ENCODE assay signal across 11 cellular contexts in genomic region chr2:111919794-111920608, GRCh38. TPM values are rescaled to one million over a fixed set of nuclear protein-coding genes. Genes with fewer than 3 reads are reported as not detected.
DNase-seq lines count a peak whose midpoint lies in the region; ATAC-seq, FAIRE-seq and TF ChIP-seq lines count a peak whose summit lies in the region.
"Had no signal": no experiment of that assay in that cellular context is flagged by ENCODE, and none has a peak within 500 bp of the region (broad histone marks: within the 10 kb centered on the region; RNA-seq: fewer than 3 reads in every experiment).

No MANE protein-coding gene starts in this region.

- in situ Hi-C loops in GM12878 (cut with MboI): no loop called here

- H3K4me1 ChIP-seq in GM12878 (ENCODE audit: control insufficient read depth, insufficient read depth, low read length) (no peaks in the 10 kb centered on the region), smooth muscle cell (ENCODE audit: low read depth) (no peaks in the 10 kb centered on the region)

- WGBS in GM12878 (ENCODE audit: insufficient coverage, insufficient replicate concordance, low lambda C conversion rate, missing lambda C conversion rate): 72% methylated on average over 8 of the region's 8 CpGs
- WGBS in smooth muscle cell (ENCODE audit: low lambda C conversion rate): 59% methylated on average over 8 of the region's 8 CpGs

- no peak overlapping the region for H3K4me3 ChIP-seq in GM12878
- H3K4me3 ChIP-seq in smooth muscle cell: no peak overlapping the region

- no TSS peak for BruUV-seq in GM12878 (replicated peaks; lab: Mats Ljungman, UMichigan)

- TF ChIP-seq POLR2A in GM12878 (IDR thresholded peaks at IDR 0.05; ENCODE audit: low read depth, low read length): no peak

- peaks cover 12% of the 10 kb centered on the region for H3F3A ChIP-seq in smooth muscle cell (ENCODE audit: low read depth)

- SMC1A ChIA-PET in GM12878 (lab: Charles Lee; ENCODE audit: uncharacterized antibody, unreplicated experiment): interaction anchor here (0.6 to 2.3 kb wide), 5 partner anchors 8 to 82 kb away, joined by 3 to 7 read pairs (median 5); no protein-coding TSS in a partner anchor

- intact Hi-C loops in GM12878 (cut with micrococcal nuclease; ENCODE audit: unreplicated experiment): no loop called here

- ATAC-seq in GM12878 (0 out of 3 replicates have a peak, but pooled peaks have one; percentile 25), HG03280 (IDR thresholded peaks at IDR 0.05; ENCODE audit: unreplicated experiment) (no peak), HG03521 (IDR thresholded peaks at IDR 0.05; ENCODE audit: unreplicated experiment) (no peak)
- ATAC-seq: activated T-helper 17 cell treated with anti-CD3 and anti-CD28 coated beads, Interleukin-2, amount 50 U/mL, for 72 hours; effector memory CD8-positive, alpha-beta T cell had no signal

- H3K79me2 ChIP-seq in GM12878 (ENCODE audit: control insufficient read depth, insufficient read depth, low read length): no peaks in the 10 kb centered on the region
- peaks cover 39% of the 10 kb centered on the region for H3K79me2 ChIP-seq in smooth muscle cell (ENCODE audit: low read depth)

- DNase-seq in HT1080 (ENCODE audit: low read depth) (peak; percentile 34), GM12878 (ENCODE audit: low read depth, low spot score) (no peak), kidney tubule cell (ENCODE audit: low spot score) (peak; percentile 93), smooth muscle cell (lab: John Stamatoyannopoulos, UW; ENCODE audit: unreplicated experiment) (no peak), SK-N-DZ (ENCODE audit: low spot score) (no peak)
- DNase-seq in stimulated activated naive CD4-positive, alpha-beta T cell treated with Interleukin-2 at 50 U/mL for 16 hours (lab: John Stamatoyannopoulos, UW): no peak
- DNase-seq: effector memory CD8-positive, alpha-beta T cell; stimulated activated CD4-positive, alpha-beta T cell treated with anti-CD3 and anti-CD28 coated beads, Interleukin-4, amount 100 ng/mL, for 24 hours had no signal

- H3K36me3 ChIP-seq in GM12878 (ENCODE audit: control insufficient read depth in 2 of 2, insufficient read depth in 2 of 2, low read length in 1 of 2) (no peaks in the 10 kb centered on the region), smooth muscle cell (ENCODE audit: low read depth) (no peaks in the 10 kb centered on the region)

- TF ChIP-seq EP300 in GM12878 (IDR thresholded peaks at IDR 0.05; ENCODE audit: borderline replicate concordance in 1 of 2, control insufficient read depth in 1 of 2, low read depth in 2 of 2, low read length in 2 of 2): no peak

- H3K27ac ChIP-seq in GM12878 (ENCODE audit: control insufficient read depth, insufficient read depth) (no peak overlapping the region), smooth muscle cell (ENCODE audit: low read depth) (no peak overlapping the region)

- TF ChIP-seq RAD21 in GM12878 (IDR thresholded peaks at IDR 0.05; ENCODE audit: insufficient read depth, low read depth, low read length): no peak

- H2AFZ ChIP-seq in GM12878 (ENCODE audit: control insufficient read depth, low read depth, low read length) (no peak overlapping the region), smooth muscle cell (ENCODE audit: low read depth) (no peak overlapping the region)

- no peak for FAIRE-seq in GM12878 (lab: Jason Lieb, UNC)

- POLR2A ChIA-PET in GM12878 (lab: Charles Lee): interaction anchor here (0.7 kb wide), 1 partner anchor 13 kb away, joined by 3 read pairs; no protein-coding TSS in a partner anchor

- TF ChIP-seq CTCF in GM12878 (IDR thresholded peaks at IDR 0.05 in 2 of 3, conservative IDR thresholded peaks at IDR 0.05 in 1 of 3; ENCODE audit: control insufficient read depth in 2 of 3, extremely low read depth in 1 of 3, insufficient read depth in 1 of 3, low read depth in 3 of 3, low read length in 3 of 3) (no peak), smooth muscle cell (IDR thresholded peaks at IDR 0.05; ENCODE audit: borderline replicate concordance, insufficient read depth, poor library complexity, severe bottlenecking) (no peak)

- H3K4me2 ChIP-seq in GM12878 (ENCODE audit: control insufficient read depth, insufficient read depth) (no peak overlapping the region), smooth muscle cell (peak overlapping the region; percentile 25)

- H3K9me3 ChIP-seq in GM12878 (replicated peaks; ENCODE audit: control insufficient read depth, insufficient read depth, low read length) (no peaks in the 10 kb centered on the region), smooth muscle cell (replicated peaks; ENCODE audit: low read depth) (no peaks in the 10 kb centered on the region)

- H4K20me1 ChIP-seq in GM12878 (ENCODE audit: control insufficient read depth, insufficient read depth): no peaks in the 10 kb centered on the region
- H4K20me1 ChIP-seq in smooth muscle cell (ENCODE audit: low read depth): no peaks in the 10 kb centered on the region

- H3K27me3 ChIP-seq in GM12878 (replicated peaks in 1 of 2; ENCODE audit: control insufficient read depth in 2 of 2, insufficient read depth in 2 of 2, low read length in 1 of 2) (no peaks in the 10 kb centered on the region; a peak in 1 of 4 replicates), smooth muscle cell (ENCODE audit: low read depth) (no peaks in the 10 kb centered on the region)

- H3K9ac ChIP-seq in GM12878 (ENCODE audit: control insufficient read depth, insufficient read depth, low read length): no peak overlapping the region
- no peak overlapping the region for H3K9ac ChIP-seq in smooth muscle cell (ENCODE audit: low read depth)

- RAD21 ChIA-PET in GM12878 (lab: Charles Lee; ENCODE audit: unreplicated experiment): interaction anchor here (0.6 to 2.0 kb wide), 5 partner anchors 16 to 106 kb away, joined by 3 to 9 read pairs (median 5); no protein-coding TSS in a partner anchor

- CTCF ChIA-PET in GM12878 (lab: Yijun Ruan, JAX): interaction anchor here (0.7 to 3.3 kb wide), 9 partner anchors 10 to 155 kb away, joined by 3 to 33 read pairs (median 4); partner anchors contain the start of gene MERTK

TF ChIP-seq in GM12878, 131 proteins besides CTCF, POLR2A, EP300 and RAD21 (continues in another document):
- TF ChIP-seq TCF3 (IDR thresholded peaks at IDR 0.05; ENCODE audit: borderline replicate concordance, insufficient read depth, low read depth, low read length): no peak
- TF ChIP-seq SMC3 (IDR thresholded peaks at IDR 0.05; ENCODE audit: borderline replicate concordance, low read length): no peak
- TF ChIP-seq RBBP5 (conservative IDR thresholded peaks at IDR 0.05): no peak
- no peak for TF ChIP-seq CHD4 (IDR thresholded peaks at IDR 0.05)
- TF ChIP-seq CHD1 (IDR thresholded peaks at IDR 0.05; ENCODE audit: low read depth, low read length): no peak
- no peak for TF ChIP-seq FOXK2 (IDR thresholded peaks at IDR 0.05)

RNA-seq across cellular contexts. Expression of gene MERTK, which starts 21.6 kb away (rescaled TPM):
- 2.4 and 3.2 TPM in 2 replicates for total RNA-seq in HT1080 (2014; rRNA removed; shearing (Covaris generic))
- polyA plus RNA-seq in HT1080 (2015; cell fraction: cytosol; rRNA removed): 0.23 and 0.25 TPM in 2 replicates
- polyA plus RNA-seq in HT1080 (2015; cell fraction: nucleus; rRNA removed): 0.29 and 0.54 TPM in 2 replicates
- 10.1 and 10.3 TPM in 2 replicates for total RNA-seq in GM12878 (2013; cell fraction: nucleolus; rRNA removed)
- total RNA-seq in GM12878 (2014; rRNA removed) (0.49 and 0.85 TPM in 2 replicates), GM12878 (2014; rRNA removed; fragmentation: Illumina TruSeq; extraction: Trizol) (0.28 and 0.31 TPM in 2 replicates), GM12878 (2021) (0.37 and 1.0 TPM in 2 replicates), smooth muscle cell (9.4 and 13.0 TPM in 2 replicates)
- 0.84 TPM for polyA plus RNA-seq in GM12878 (2011; ENCODE audit: low read depth)
- polyA plus RNA-seq in GM12878 (2011; rRNA removed) (28.6 and 30.6 TPM in 2 replicates), GM12878 (2014; fragmentation: Illumina TruSeq; extraction: Trizol) (0.62 and 0.63 TPM in 2 replicates), GM12878 (2014; fragmentation: Nextera tagmentation; extraction: Ambion mirVana) (under 1 TPM; 0.26 to 0.37 TPM), GM12878 (2014; rRNA removed) (0.60 and 1.3 TPM in 2 replicates), GM12878 (2016; fragmentation: Nextera tagmentation; extraction: Ambion mirVana) (under 1 TPM; 0.13 to 0.39 TPM), smooth muscle cell (4.6 and 5.1 TPM in 2 replicates)
- polyA plus RNA-seq in GM12878 (2011; cell fraction: cytosol; rRNA removed): 28.6 and 28.8 TPM in 2 replicates
- 77.6 and 89.3 TPM in 2 replicates for polyA plus RNA-seq in GM12878 (2011; cell fraction: nucleus; rRNA removed)
- polyA plus RNA-seq in GM12878 (2012): 0.73 and 1.4 TPM in 2 replicates
- polyA minus RNA-seq in GM12878 (2011; rRNA and poly(A)+ RNA removed): 26.0 and 27.2 TPM in 2 replicates
- polyA minus RNA-seq in GM12878 (2011; cell fraction: cytosol; rRNA and poly(A)+ RNA removed): 7.7 and 7.9 TPM in 2 replicates
- polyA minus RNA-seq in GM12878 (2011; cell fraction: nucleus; rRNA and poly(A)+ RNA removed): 19.7 and 24.3 TPM in 2 replicates
- polyA plus RNA-seq in SK-N-DZ (2014; cell fraction: cytosol; rRNA removed): 1.3 and 1.4 TPM in 2 replicates
- polyA plus RNA-seq in SK-N-DZ (2014; cell fraction: nucleus; rRNA removed): 2.2 and 2.9 TPM in 2 replicates

RNA-seq across cellular contexts. Expression of gene ANAPC1, which starts 36.0 kb away (rescaled TPM):
- 78.4 and 108 TPM in 2 replicates for total RNA-seq in HT1080 (2014; rRNA removed; shearing (Covaris generic))
- polyA plus RNA-seq in HT1080 (2015; cell fraction: cytosol; rRNA removed): 22.8 and 27.2 TPM in 2 replicates
- polyA plus RNA-seq in HT1080 (2015; cell fraction: nucleus; rRNA removed): 59.1 and 64.7 TPM in 2 replicates
- total RNA-seq in GM12878 (2013; cell fraction: nucleolus; rRNA removed): 303 and 305 TPM in 2 replicates
- total RNA-seq in GM12878 (2014; rRNA removed) (108 and 118 TPM in 2 replicates), GM12878 (2014; rRNA removed; fragmentation: Illumina TruSeq; extraction: Trizol) (58.2 and 66.8 TPM in 2 replicates), GM12878 (2021) (74.5 and 78.9 TPM in 2 replicates), smooth muscle cell (33.8 and 39.7 TPM in 2 replicates)
- 18.8 TPM for polyA plus RNA-seq in GM12878 (2011; ENCODE audit: low read depth)
- polyA plus RNA-seq in GM12878 (2011; rRNA removed) (60.2 and 63.5 TPM in 2 replicates), GM12878 (2014; fragmentation: Illumina TruSeq; extraction: Trizol) (50.2 and 58.6 TPM in 2 replicates), GM12878 (2014; fragmentation: Nextera tagmentation; extraction: Ambion mirVana) (10 to 100 TPM in 1 of 2 experiments, 1 to 10 TPM in 1; 10.0 to 11.8 TPM), GM12878 (2014; rRNA removed) (49.8 and 62.6 TPM in 2 replicates), GM12878 (2016; fragmentation: Nextera tagmentation; extraction: Ambion mirVana) (10 to 100 TPM; 50.4 to 56.9 TPM), smooth muscle cell (8.4 and 11.9 TPM in 2 replicates)
- 50.2 and 54.1 TPM in 2 replicates for polyA plus RNA-seq in GM12878 (2011; cell fraction: cytosol; rRNA removed)
- 53.2 and 58.0 TPM in 2 replicates for polyA plus RNA-seq in GM12878 (2011; cell fraction: nucleus; rRNA removed)
- polyA plus RNA-seq in GM12878 (2012): 21.6 and 29.4 TPM in 2 replicates
- polyA minus RNA-seq in GM12878 (2011; rRNA and poly(A)+ RNA removed): 133 and 135 TPM in 2 replicates
- polyA minus RNA-seq in GM12878 (2011; cell fraction: cytosol; rRNA and poly(A)+ RNA removed): 44.1 and 56.3 TPM in 2 replicates
- 116 and 187 TPM in 2 replicates for polyA minus RNA-seq in GM12878 (2011; cell fraction: nucleus; rRNA and poly(A)+ RNA removed)
- 27.8 and 36.2 TPM in 2 replicates for polyA plus RNA-seq in SK-N-DZ (2014; cell fraction: cytosol; rRNA removed)
- polyA plus RNA-seq in SK-N-DZ (2014; cell fraction: nucleus; rRNA removed): 35.1 and 36.6 TPM in 2 replicates

Comparison
In these comparisons a context has a peak if more than half of its experiments do, and no peak if none do; other contexts are left out.
1. DNase-seq: peak in HT1080 (single experiment) and kidney tubule cell (single experiment); none in GM12878 (single experiment), smooth muscle cell (single experiment), SK-N-DZ (single experiment) and stimulated activated naive CD4-positive, alpha-beta T cell treated with Interleukin-2 at 50 U/mL for 16 hours (single experiment).